ENCODE assay signal across 1 cellular context in the genomic region with DNA sequence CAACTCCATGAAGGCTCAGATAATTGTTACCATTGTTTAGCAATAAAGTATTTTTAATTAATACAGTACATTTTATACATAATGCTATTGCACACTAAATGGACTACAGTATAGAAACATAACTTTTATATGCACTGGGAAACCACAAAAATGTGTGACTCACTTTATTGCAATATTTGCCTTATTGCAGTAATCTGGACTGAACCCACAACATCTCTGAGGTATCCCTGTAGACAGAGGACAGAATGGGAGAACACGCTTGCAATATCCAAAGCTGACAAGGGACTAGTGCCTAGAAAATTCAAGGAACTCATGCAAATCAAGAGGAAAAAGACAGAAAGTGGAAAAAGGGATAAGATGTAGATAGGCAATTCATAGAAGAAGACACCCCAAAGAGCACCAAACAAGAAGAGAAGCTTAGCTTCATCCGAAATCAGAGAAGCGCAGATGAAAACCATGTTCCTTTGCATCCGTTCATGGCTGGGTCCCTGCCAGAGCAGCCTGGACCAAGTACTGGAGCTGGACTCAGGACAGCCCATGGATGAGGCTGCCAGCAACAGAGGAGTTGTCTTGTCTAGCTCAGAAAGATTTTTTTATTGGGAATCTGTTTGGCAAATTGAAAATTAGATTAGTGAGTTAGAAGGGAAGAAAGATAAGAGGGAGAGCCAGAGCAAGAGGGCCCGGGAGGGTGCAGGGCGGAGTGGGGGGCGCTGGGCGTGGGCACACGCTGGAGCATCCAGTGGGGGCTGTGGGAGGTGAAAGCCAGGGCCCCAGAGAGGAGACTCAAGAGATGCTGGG.
A peak's percentile ranks its signal among the peaks of the same experiment; 100 is the strongest.
TF ChIP-seq lines count a peak whose summit lies in the region.

No MANE protein-coding gene starts in this region.

TF ChIP-seq in SK-N-SH, 30 proteins besides CTCF, POLR2A, EP300 and RAD21 (continued from another document):
- TF ChIP-seq, protein P1, sequence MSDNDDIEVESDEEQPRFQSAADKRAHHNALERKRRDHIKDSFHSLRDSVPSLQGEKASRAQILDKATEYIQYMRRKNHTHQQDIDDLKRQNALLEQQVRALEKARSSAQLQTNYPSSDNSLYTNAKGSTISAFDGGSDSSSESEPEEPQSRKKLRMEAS (IDR thresholded peaks at IDR 0.05; ENCODE audit: low read depth) = no peak
- TF ChIP-seq, protein P2, sequence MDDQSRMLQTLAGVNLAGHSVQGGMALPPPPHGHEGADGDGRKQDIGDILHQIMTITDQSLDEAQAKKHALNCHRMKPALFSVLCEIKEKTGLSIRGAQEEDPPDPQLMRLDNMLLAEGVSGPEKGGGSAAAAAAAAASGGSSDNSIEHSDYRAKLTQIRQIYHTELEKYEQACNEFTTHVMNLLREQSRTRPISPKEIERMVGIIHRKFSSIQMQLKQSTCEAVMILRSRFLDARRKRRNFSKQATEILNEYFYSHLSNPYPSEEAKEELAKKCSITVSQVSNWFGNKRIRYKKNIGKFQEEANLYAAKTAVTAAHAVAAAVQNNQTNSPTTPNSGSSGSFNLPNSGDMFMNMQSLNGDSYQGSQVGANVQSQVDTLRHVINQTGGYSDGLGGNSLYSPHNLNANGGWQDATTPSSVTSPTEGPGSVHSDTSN (IDR thresholded peaks at IDR 0.05) = no peak
- TF ChIP-seq NFIC (IDR thresholded peaks at IDR 0.05; ENCODE audit: borderline replicate concordance) (no peak), FOXM1 (IDR thresholded peaks at IDR 0.05; ENCODE audit: low read depth) (no peak), FOSL2 (IDR thresholded peaks at IDR 0.05; ENCODE audit: borderline replicate concordance, low read depth) (peak; percentile 38; the same call in 1 of the 2 replicates), POLR2AphosphoS5 (IDR thresholded peaks at IDR 0.05; ENCODE audit: low read depth, low read length) (no peak), GABPA (IDR thresholded peaks at IDR 0.05; ENCODE audit: low read depth) (no peak), RFX5 (IDR thresholded peaks at IDR 0.05; ENCODE audit: low read length) (no peak)
- TF ChIP-seq, protein P3, sequence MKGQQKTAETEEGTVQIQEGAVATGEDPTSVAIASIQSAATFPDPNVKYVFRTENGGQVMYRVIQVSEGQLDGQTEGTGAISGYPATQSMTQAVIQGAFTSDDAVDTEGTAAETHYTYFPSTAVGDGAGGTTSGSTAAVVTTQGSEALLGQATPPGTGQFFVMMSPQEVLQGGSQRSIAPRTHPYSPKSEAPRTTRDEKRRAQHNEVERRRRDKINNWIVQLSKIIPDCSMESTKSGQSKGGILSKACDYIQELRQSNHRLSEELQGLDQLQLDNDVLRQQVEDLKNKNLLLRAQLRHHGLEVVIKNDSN (IDR thresholded peaks at IDR 0.05; ENCODE audit: borderline replicate concordance, low read depth) = no peak
